ENCODE assay signal across 8 cellular contexts in genomic region chr1:204409111-204409510, GRCh38.
DNase-seq lines count a peak whose midpoint lies in the region; ATAC-seq and TF ChIP-seq lines count a peak whose summit lies in the region.

No MANE protein-coding gene starts in this region.

- H3K4me2 ChIP-seq in KMS-11: peak overlapping the region; percentile 74

- H3K4me3 ChIP-seq in KMS-11 (IDR thresholded peaks at IDR 0.05; ENCODE audit: insufficient read depth, low read depth, low read length) (peak overlapping the region; percentile 91), mucosa of stomach (ENCODE audit: low read length) (peak overlapping the region; percentile 97)

- peaks cover 75% of the 10 kb centered on the region for H3K79me2 ChIP-seq in KMS-11 (ENCODE audit: insufficient read depth, low read depth)

- no peak for ATAC-seq in HG03521 (IDR thresholded peaks at IDR 0.05; ENCODE audit: unreplicated experiment)

- no peak for TF ChIP-seq CTCF in KMS-11 (conservative IDR thresholded peaks at IDR 0.05; ENCODE audit: low read depth, low read length)

- peaks cover 14% of the 10 kb centered on the region; the same call in 1 of the 2 replicates for H3K36me3 ChIP-seq in KMS-11 (ENCODE audit: insufficient read depth)
- H3K36me3 ChIP-seq in mucosa of stomach (ENCODE audit: control insufficient read depth, insufficient read depth, low read length): peaks cover 7% of the 10 kb centered on the region

- H3K9ac ChIP-seq in KMS-11 (peak overlapping the region; percentile 94; the same call in 1 of the 2 replicates), mucosa of stomach (ENCODE audit: low read length) (peak overlapping the region; percentile 99)

- peak; percentile 37 to 49 for DNase-seq in AML-193 (lab: John Stamatoyannopoulos, UW)
- DNase-seq in caudate nucleus (lab: John Stamatoyannopoulos, UW): no peak
- no peak for DNase-seq in NCI-H82 treated with DMSO at 0.1 percent for 48 hours (lab: John Stamatoyannopoulos, UW; ENCODE audit: unreplicated experiment)
- DNase-seq in stimulated activated CD4-positive, alpha-beta T cell treated with anti-CD3 and anti-CD28 coated beads, Interleukin-15, amount 100 ng/mL, for 24 hours: no peak
- no peak for DNase-seq in NK-92 (lab: John Stamatoyannopoulos, UW; ENCODE audit: unreplicated experiment)

- no peak overlapping the region for H2AFZ ChIP-seq in KMS-11 (ENCODE audit: low read depth)

- H3K27me3 ChIP-seq in KMS-11 (ENCODE audit: insufficient read depth, low read depth) (no peaks in the 10 kb centered on the region), mucosa of stomach (ENCODE audit: control insufficient read depth, insufficient read depth, low read length) (no peaks in the 10 kb centered on the region)

- no peaks in the 10 kb centered on the region for H3K9me3 ChIP-seq in mucosa of stomach (ENCODE audit: control insufficient read depth, low read length)

- H3K4me1 ChIP-seq in KMS-11 (ENCODE audit: low read depth, poor library complexity, severe bottlenecking) (peaks cover 29% of the 10 kb centered on the region), mucosa of stomach (ENCODE audit: control insufficient read depth, insufficient read depth, low read length) (no peaks in the 10 kb centered on the region)

- no peak overlapping the region for H3K27ac ChIP-seq in KMS-11
- peak overlapping the region; percentile 14 for H3K27ac ChIP-seq in caudate nucleus (ENCODE audit: low read depth, low read length)

- H4K20me1 ChIP-seq in KMS-11 (ENCODE audit: insufficient read depth): peaks cover 62% of the 10 kb centered on the region

Comparison
In these comparisons a context has a peak if more than half of its experiments do, and no peak if none do; other contexts are left out.
1. DNase-seq: peak in AML-193 (2 of 2); none in caudate nucleus (0 of 61), NCI-H82 treated with DMSO at 0.1 percent for 48 hours (single experiment), stimulated activated CD4-positive, alpha-beta T cell treated with anti-CD3 and anti-CD28 coated beads, Interleukin-15, amount 100 ng/mL, for 24 hours (single experiment) and NK-92 (single experiment).